10 cellular contexts compared by ENCODE assay signal in the genomic region with DNA sequence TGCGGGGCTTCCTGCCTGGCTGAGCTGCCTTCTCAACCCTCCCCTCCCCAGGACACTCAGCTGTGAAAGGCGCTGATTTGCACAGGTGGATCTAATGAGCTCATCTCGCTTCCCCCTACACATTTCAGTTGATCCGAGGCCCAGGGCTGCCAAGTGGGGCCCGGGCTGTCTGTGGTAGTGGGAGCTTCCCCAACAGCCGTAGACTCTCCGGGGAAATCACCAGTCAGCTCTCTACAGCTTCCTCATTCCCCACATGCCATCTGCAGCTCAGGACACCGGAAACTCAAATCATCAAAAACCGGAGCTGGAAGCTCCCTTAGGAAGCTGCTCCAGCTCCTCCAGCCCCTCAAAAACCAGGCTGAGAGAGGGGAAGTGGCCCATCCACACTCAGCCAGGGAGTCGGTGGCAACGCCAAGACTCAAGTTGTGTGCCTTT. TPM values are rescaled to one million over a fixed set of nuclear protein-coding genes. Genes with fewer than 3 reads are reported as not detected.
A peak's percentile ranks its signal among the peaks of the same experiment; 100 is the strongest.
DNase-seq lines count a peak whose midpoint lies in the region; TF ChIP-seq lines count a peak whose summit lies in the region.
"Had no signal": no experiment of that assay in that cellular context is flagged by ENCODE, and none has a peak within 500 bp of the region (broad histone marks: within the 10 kb centered on the region; RNA-seq: fewer than 3 reads in every experiment).

No MANE protein-coding gene starts in this region.

- peaks cover 19% of the 10 kb centered on the region for H3K4me1 ChIP-seq in Karpas-422 (ENCODE audit: low read length)
- H3K4me1 ChIP-seq in skeletal muscle tissue (ENCODE audit: control insufficient read depth in 3 of 3, insufficient read depth in 3 of 3, low read length in 3 of 3) = peaks cover 7 to 10% (median 8%) of the 10 kb centered on the region in 3 donors

- H3K36me3 Mint-ChIP-seq in glutamatergic neuron (ENCODE audit: unreplicated experiment) = no peaks in the 10 kb centered on the region
- no peaks in the 10 kb centered on the region for H3K36me3 Mint-ChIP-seq in activated naive CD4-positive, alpha-beta T cell treated with anti-CD3 and anti-CD28 coated beads, Interleukin-2, amount 10 ng/mL, durations not matched to agents 7 days and 5 days

- H3K9ac ChIP-seq in Karpas-422 (ENCODE audit: low read length) (peak overlapping the region; percentile 22), skeletal muscle tissue (ENCODE audit: low read depth in 1 of 3, low read length in 3 of 3) (peak overlapping the region in 2 of 3 donors; percentile 2 to 8)

- CTCF ChIA-PET in activated naive CD4-positive, alpha-beta T cell treated with anti-CD3 and anti-CD28 coated beads, Interleukin-2, amount 10 ng/mL, durations not matched to agents 7 days and 5 days (lab: Charles Lee) = no interaction called here

- no peak for TF ChIP-seq CTCF in glutamatergic neuron (IDR thresholded peaks at IDR 0.05; ENCODE audit: partially characterized antibody, unreplicated experiment)

- no peaks in the 10 kb centered on the region for H3K9me2 ChIP-seq in Karpas-422 (replicated peaks; ENCODE audit: insufficient read depth, low read length)

- peak; percentile 37 for DNase-seq in DMS79 treated with DMSO at 0.1 percent for 48 hours (lab: John Stamatoyannopoulos, UW)
- no peak for DNase-seq in DMS79 (lab: John Stamatoyannopoulos, UW)
- DNase-seq in Karpas-422 = peak; percentile 55
- DNase-seq in glutamatergic neuron = peak; percentile 32
- no peak for DNase-seq in activated naive CD4-positive, alpha-beta T cell treated with anti-CD3 and anti-CD28 coated beads, Interleukin-2, amount 10 ng/mL, durations not matched to agents 7 days and 5 days
- DNase-seq in stimulated activated naive CD4-positive, alpha-beta T cell (lab: John Stamatoyannopoulos, UW) = no peak
- DNase-seq in NCI-H510A (lab: John Stamatoyannopoulos, UW) = no peak
- DNase-seq: 8988T had no signal

- no peaks in the 10 kb centered on the region; the same call in 1 of the 2 replicates for H3K36me3 ChIP-seq in Karpas-422 (ENCODE audit: insufficient read depth, low read length)
- no peaks in the 10 kb centered on the region for H3K36me3 ChIP-seq in skeletal muscle tissue (ENCODE audit: control insufficient read depth in 3 of 3, insufficient read depth in 3 of 3, low read length in 3 of 3)
- H3K36me3 ChIP-seq: tibial nerve had no signal

- H3K4me2 ChIP-seq in Karpas-422 (ENCODE audit: low read depth, low read length, poor library complexity, severe bottlenecking) = peak overlapping the region; percentile 10

- H3K79me2 ChIP-seq in Karpas-422 (ENCODE audit: low read length) = no peaks in the 10 kb centered on the region

- H3K9me3 ChIP-seq in Karpas-422 (ENCODE audit: low read length) (no peaks in the 10 kb centered on the region), skeletal muscle tissue (ENCODE audit: control insufficient read depth in 3 of 3, low read length in 3 of 3) (no peaks in the 10 kb centered on the region)
- H3K9me3 ChIP-seq: tibial nerve had no signal

- peaks cover 7% of the 10 kb centered on the region for H3K4me1 Mint-ChIP-seq in glutamatergic neuron (ENCODE audit: low read depth, unreplicated experiment)
- H3K4me1 Mint-ChIP-seq in activated naive CD4-positive, alpha-beta T cell treated with anti-CD3 and anti-CD28 coated beads, Interleukin-2, amount 10 ng/mL, durations not matched to agents 7 days and 5 days = no peaks in the 10 kb centered on the region

- H3K9me3 Mint-ChIP-seq in glutamatergic neuron (ENCODE audit: unreplicated experiment) = peaks cover 7% of the 10 kb centered on the region
- H3K9me3 Mint-ChIP-seq in activated naive CD4-positive, alpha-beta T cell treated with anti-CD3 and anti-CD28 coated beads, Interleukin-2, amount 10 ng/mL, durations not matched to agents 7 days and 5 days = no peaks in the 10 kb centered on the region

- no peak overlapping the region for H3K4me3 Mint-ChIP-seq in glutamatergic neuron (ENCODE audit: unreplicated experiment)
- no peak overlapping the region for H3K4me3 Mint-ChIP-seq in activated naive CD4-positive, alpha-beta T cell treated with anti-CD3 and anti-CD28 coated beads, Interleukin-2, amount 10 ng/mL, durations not matched to agents 7 days and 5 days

- H3K4me3 ChIP-seq in Karpas-422 (ENCODE audit: low read length) (no peak overlapping the region), skeletal muscle tissue (ENCODE audit: low read length in 3 of 3) (no peak overlapping the region)
- H3K4me3 ChIP-seq: tibial nerve had no signal

- peak overlapping the region; percentile 68 for H2AFZ ChIP-seq in Karpas-422 (ENCODE audit: low read length)

- peaks cover 2% of the 10 kb centered on the region for H3K27me3 Mint-ChIP-seq in glutamatergic neuron (ENCODE audit: unreplicated experiment)
- peaks cover 32% of the 10 kb centered on the region for H3K27me3 Mint-ChIP-seq in activated naive CD4-positive, alpha-beta T cell treated with anti-CD3 and anti-CD28 coated beads, Interleukin-2, amount 10 ng/mL, durations not matched to agents 7 days and 5 days

- H4K20me1 ChIP-seq in Karpas-422 (ENCODE audit: insufficient read depth, low read depth, low read length) = no peaks in the 10 kb centered on the region

- H3K27me3 ChIP-seq in Karpas-422 (ENCODE audit: low read length) = no peaks in the 10 kb centered on the region
- no peaks in the 10 kb centered on the region for H3K27me3 ChIP-seq in skeletal muscle tissue (ENCODE audit: control insufficient read depth in 3 of 3, insufficient read depth in 3 of 3, low read length in 3 of 3)
- H3K27me3 ChIP-seq: tibial nerve had no signal

- H3K27ac Mint-ChIP-seq in glutamatergic neuron (ENCODE audit: unreplicated experiment) = peak overlapping the region; percentile 64
- no peak overlapping the region for H3K27ac Mint-ChIP-seq in activated naive CD4-positive, alpha-beta T cell treated with anti-CD3 and anti-CD28 coated beads, Interleukin-2, amount 10 ng/mL, durations not matched to agents 7 days and 5 days

- no peak overlapping the region for H3K27ac ChIP-seq in Karpas-422 (ENCODE audit: low read length)
- peak overlapping the region; percentile 70 for H3K27ac ChIP-seq in skeletal muscle tissue (ENCODE audit: low read depth, low read length)

RNA-seq across cellular contexts. Expression of gene SMIM20, which starts 56.2 kb away (rescaled TPM):
- total RNA-seq in Karpas-422 (2014; rRNA removed; shearing (Covaris generic); ENCODE audit: low replicate concordance) = 53.2 and 85.2 TPM in 2 replicates
- 19.6 TPM for total RNA-seq in glutamatergic neuron (ENCODE audit: unreplicated experiment)
- total RNA-seq in skeletal muscle tissue = 27.1 TPM

Comparison
In these comparisons a context has a peak if more than half of its experiments do, and no peak if none do; other contexts are left out.
1. DNase-seq: peak in DMS79 treated with DMSO at 0.1 percent for 48 hours (single experiment), Karpas-422 (single experiment) and glutamatergic neuron (single experiment); none in DMS79 (single experiment), activated naive CD4-positive, alpha-beta T cell treated with anti-CD3 and anti-CD28 coated beads, Interleukin-2, amount 10 ng/mL, durations not matched to agents 7 days and 5 days (single experiment), stimulated activated naive CD4-positive, alpha-beta T cell (0 of 6) and NCI-H510A (single experiment).